In genomic region chr1:78607334-78607927, GRCh38 we compare ENCODE assay signal across 8 cellular contexts. TPM values are rescaled to one million over a fixed set of nuclear protein-coding genes. Genes with fewer than 3 reads are reported as not detected.
DNase-seq lines count a peak whose midpoint lies in the region; ATAC-seq, FAIRE-seq and TF ChIP-seq lines count a peak whose summit lies in the region.

No MANE protein-coding gene starts in this region.

- POLR2A ChIA-PET in Caco-2 (lab: Charles Lee) = no interaction called here

- H3K9me3 Mint-ChIP-seq in Caco-2 (ENCODE audit: unreplicated experiment) = no peaks in the 10 kb centered on the region

- CTCF ChIA-PET in Caco-2 (lab: Charles Lee) = interaction anchor here (1.0 kb wide), 1 partner anchor 476 kb away, joined by 3 read pairs; no protein-coding TSS in a partner anchor

- no peak for ATAC-seq in HG03135 (IDR thresholded peaks at IDR 0.05; ENCODE audit: unreplicated experiment)
- no peak for ATAC-seq in GM18873 (IDR thresholded peaks at IDR 0.05; ENCODE audit: low FRiP score, unreplicated experiment)

- no peaks in the 10 kb centered on the region for H3K4me1 ChIP-seq in Caco-2
- H3K4me1 ChIP-seq in liver (ENCODE audit: control insufficient read depth in 4 of 4, insufficient read depth in 4 of 4, low read length in 3 of 4) = no peaks in the 10 kb centered on the region

- TF ChIP-seq RAD21 in liver (IDR thresholded peaks at IDR 0.05) = peak; percentile 83 to 87

- intact Hi-C loops in Caco-2 (cut with micrococcal nuclease; ENCODE audit: unreplicated experiment) = loop anchor here (1.0 kb wide), 2 partner anchors 462 to 477 kb away; no protein-coding TSS in a partner anchor

- H3K27me3 ChIP-seq in Caco-2 (replicated peaks; ENCODE audit: control insufficient read depth, insufficient read depth, low read length) (no peaks in the 10 kb centered on the region), liver (ENCODE audit: control insufficient read depth in 4 of 4, insufficient read depth in 4 of 4, low read length in 3 of 4) (no peaks in the 10 kb centered on the region)

- WGBS in liver = 86% methylated on average over 5 of the region's 5 CpGs

- peaks cover 9% of the 10 kb centered on the region for H3K27me3 Mint-ChIP-seq in Caco-2 (ENCODE audit: insufficient read depth, unreplicated experiment)

- no peak overlapping the region for H3K27ac Mint-ChIP-seq in Caco-2 (ENCODE audit: unreplicated experiment)

- H3K36me3 Mint-ChIP-seq in Caco-2 (ENCODE audit: insufficient read depth, unreplicated experiment) = no peaks in the 10 kb centered on the region

- DNase-seq in Caco-2 = no peak
- DNase-seq in HTR-8/SVneo (ENCODE audit: insufficient read length, low spot score) = peak; percentile 10
- DNase-seq in amygdala (lab: John Stamatoyannopoulos, UW) = no peak
- no peak for DNase-seq in amniotic stem cell (lab: John Stamatoyannopoulos, UW)

- BruUV-seq in Caco-2 (replicated peaks; lab: Mats Ljungman, UMichigan) = no TSS peak

- H3K27ac ChIP-seq in liver (ENCODE audit: low read depth in 1 of 2, low read length in 2 of 2) = no peak overlapping the region

- no peaks in the 10 kb centered on the region for H3K4me1 Mint-ChIP-seq in Caco-2 (ENCODE audit: low read depth, unreplicated experiment)

- no peaks in the 10 kb centered on the region for H3K9me3 ChIP-seq in Caco-2
- H3K9me3 ChIP-seq in liver (ENCODE audit: control insufficient read depth in 4 of 4, low read length in 3 of 4) = no peaks in the 10 kb centered on the region

- TF ChIP-seq CTCF in Caco-2 (IDR thresholded peaks at IDR 0.05; ENCODE audit: insufficient read depth in 1 of 2, low read depth in 1 of 2, low read length in 1 of 2, severe bottlenecking in 1 of 2, unreplicated experiment in 1 of 2) (peak; percentile 11 to 23), WI38 (IDR thresholded peaks at IDR 0.05; ENCODE audit: low read depth, low read length) (peak; percentile 23; the same call in 1 of the 2 replicates), liver (IDR thresholded peaks at IDR 0.05; ENCODE audit: low read depth, low read length, missing input control) (peak; percentile 48)

- peak overlapping the region; percentile 29 for H3K4me3 Mint-ChIP-seq in Caco-2 (ENCODE audit: unreplicated experiment)

- FAIRE-seq in HTR-8/SVneo (lab: Jason Lieb, UNC) = no peak

- no peaks in the 10 kb centered on the region for H3K36me3 ChIP-seq in Caco-2 (ENCODE audit: control insufficient read depth, insufficient read depth, low read length)
- H3K36me3 ChIP-seq in liver (ENCODE audit: control insufficient read depth in 4 of 4, insufficient read depth in 3 of 4, low read depth in 1 of 4, low read length in 3 of 4) = no peaks in the 10 kb centered on the region

- H3K9ac ChIP-seq in liver (ENCODE audit: low read depth in 1 of 2, low read length in 2 of 2) = no peak overlapping the region

- H3K4me3 ChIP-seq in Caco-2 (ENCODE audit: low read depth, low read length) = no peak overlapping the region
- no peak overlapping the region for H3K4me3 ChIP-seq in WI38 (ENCODE audit: low read depth, low read length)
- no peak overlapping the region for H3K4me3 ChIP-seq in liver (ENCODE audit: low read depth in 1 of 3, low read length in 3 of 3)

TF ChIP-seq in liver, 16 proteins besides CTCF, POLR2A, EP300 and RAD21:
- TF ChIP-seq TAF1 (conservative IDR thresholded peaks at IDR 0.05) = no peak
- TF ChIP-seq, protein P1, sequence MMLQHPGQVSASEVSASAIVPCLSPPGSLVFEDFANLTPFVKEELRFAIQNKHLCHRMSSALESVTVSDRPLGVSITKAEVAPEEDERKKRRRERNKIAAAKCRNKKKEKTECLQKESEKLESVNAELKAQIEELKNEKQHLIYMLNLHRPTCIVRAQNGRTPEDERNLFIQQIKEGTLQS (IDR thresholded peaks at IDR 0.05) = no peak

RNA-seq across cellular contexts. Expression of gene IFI44L, which starts 12.8 kb away (rescaled TPM):
- not detected in 2 replicates for total RNA-seq in Caco-2 (2022)
- total RNA-seq in liver = 1 to 10 TPM; 2.1 to 6.5 TPM
- polyA plus RNA-seq in liver = 1 to 10 TPM; 2.4 to 3.3 TPM

RNA-seq across cellular contexts. Expression of gene IFI44, which starts 42.2 kb away (rescaled TPM):
- total RNA-seq in Caco-2 (2022) (not detected in 2 replicates), liver (1 to 10 TPM; 5.9 to 9.0 TPM)
- 10 to 100 TPM; 10.3 to 17.9 TPM for polyA plus RNA-seq in liver
